In genomic region chr5:125046838-125047237, GRCh38 we compare ENCODE assay signal across 19 cellular contexts.
A peak's percentile ranks its signal among the peaks of the same experiment; 100 is the strongest.
DNase-seq lines count a peak whose midpoint lies in the region; ATAC-seq, FAIRE-seq and TF ChIP-seq lines count a peak whose summit lies in the region.
"Had no signal": no experiment of that assay in that cellular context is flagged by ENCODE, and none has a peak within 500 bp of the region (broad histone marks: within the 10 kb centered on the region; RNA-seq: fewer than 3 reads in every experiment).

No MANE protein-coding gene starts in this region.

- intact Hi-C loops in Calu3 (cut with micrococcal nuclease; ENCODE audit: unreplicated experiment), result no loop called here
- intact Hi-C loops in activated CD4-positive, alpha-beta T cell treated with anti-CD3 and anti-CD28 coated beads for 36 hours (cut with DNase I, micrococcal nuclease), result no loop called here

- H3K14ac ChIP-seq in H1 (ENCODE audit: insufficient read length) (no peak overlapping the region), neuronal stem cell (ENCODE audit: low read length) (no peak overlapping the region)

- peaks cover 73% of the 10 kb centered on the region for H3K4me1 Mint-ChIP-seq in Calu3 (ENCODE audit: low read depth, unreplicated experiment)
- H3K4me1 Mint-ChIP-seq in immature natural killer cell, result no peaks in the 10 kb centered on the region
- no peaks in the 10 kb centered on the region for H3K4me1 Mint-ChIP-seq in activated CD4-positive, alpha-beta T cell treated with anti-CD3 and anti-CD28 coated beads for 36 hours
- H3K4me1 Mint-ChIP-seq: CD14-positive monocyte; CD4-positive, alpha-beta memory T cell had no signal

- FAIRE-seq in H1 (lab: Jason Lieb, UNC), result no peak
- FAIRE-seq: G401.6, GM12891, GM19239, HepG2 had no signal

- peaks cover 0 to 3% of the 10 kb centered on the region in 2 experiments; a peak in 1 of 4 replicates for H3K9me3 ChIP-seq in H1 (ENCODE audit: insufficient read depth in 2 of 2, low read depth in 1 of 2, low read length in 1 of 2)
- no peaks in the 10 kb centered on the region for H3K9me3 ChIP-seq in neuronal stem cell (replicated peaks in 1 of 2; ENCODE audit: control insufficient read depth in 2 of 2, insufficient read depth in 1 of 2, low read depth in 1 of 2, low read length in 2 of 2)
- H3K9me3 ChIP-seq: BLaER1 had no signal

- H3K18ac ChIP-seq in H1 (ENCODE audit: extremely low read depth, low read length) (0 out of 2 replicates have a peak overlapping the region, but pooled peaks have one; percentile 40), neuronal stem cell (ENCODE audit: low read length) (peak overlapping the region; percentile 33)

- peaks cover 2% of the 10 kb centered on the region; the same call in 1 of the 2 replicates for H3K23me2 ChIP-seq in H1 (ENCODE audit: low read depth, low read length)

- H2BK12ac ChIP-seq in H1 (ENCODE audit: low read depth, low read length), result no peak overlapping the region
- H2BK12ac ChIP-seq in neuronal stem cell (ENCODE audit: low read length), result no peak overlapping the region

- H3K36me3 Mint-ChIP-seq in Calu3 (ENCODE audit: insufficient read depth, unreplicated experiment), result no peaks in the 10 kb centered on the region
- H3K36me3 Mint-ChIP-seq in immature natural killer cell, result no peaks in the 10 kb centered on the region
- H3K36me3 Mint-ChIP-seq in activated CD4-positive, alpha-beta T cell treated with anti-CD3 and anti-CD28 coated beads for 36 hours (ENCODE audit: low read depth), result no peaks in the 10 kb centered on the region
- H3K36me3 Mint-ChIP-seq: CD14-positive monocyte; CD4-positive, alpha-beta memory T cell had no signal

- H3K9me3 Mint-ChIP-seq in Calu3 (ENCODE audit: low read depth, unreplicated experiment) (no peaks in the 10 kb centered on the region), immature natural killer cell (peaks cover 0 to 3% (median 0%) of the 10 kb centered on the region in 6 donors)
- H3K9me3 Mint-ChIP-seq in activated CD4-positive, alpha-beta T cell treated with anti-CD3 and anti-CD28 coated beads for 36 hours (ENCODE audit: low read depth), result no peaks in the 10 kb centered on the region
- H3K9me3 Mint-ChIP-seq: GM23338 had no signal

- H4K91ac ChIP-seq in H1 (replicated peaks; ENCODE audit: insufficient read length, low read length) (no peak overlapping the region), neuronal stem cell (ENCODE audit: low read depth, low read length, poor library complexity) (no peak overlapping the region)

- TF ChIP-seq CTCF in H1 (IDR thresholded peaks at IDR 0.05; ENCODE audit: control extremely low read depth in 1 of 3, insufficient read depth in 1 of 3, low read depth in 1 of 3, low read length in 3 of 3) (no peak), Calu3 (IDR thresholded peaks at IDR 0.05; ENCODE audit: unreplicated experiment) (no peak)

- no peak overlapping the region for H2BK120ac ChIP-seq in H1 (replicated peaks; ENCODE audit: low read depth, low read length)
- H2BK120ac ChIP-seq in neuronal stem cell (ENCODE audit: low read depth, low read length), result no peak overlapping the region

- H3K27ac Mint-ChIP-seq in Calu3 (ENCODE audit: unreplicated experiment) (no peak overlapping the region), immature natural killer cell (no peak overlapping the region)
- no peak overlapping the region for H3K27ac Mint-ChIP-seq in activated CD4-positive, alpha-beta T cell treated with anti-CD3 and anti-CD28 coated beads for 36 hours
- H3K27ac Mint-ChIP-seq: CD4-positive, alpha-beta memory T cell; GM23338 had no signal

- H2AFZ ChIP-seq in H1 (ENCODE audit: low read length) (no peak overlapping the region), neuronal stem cell (ENCODE audit: low read length) (no peak overlapping the region)
- H2AFZ ChIP-seq: GM23338 had no signal

- 0 out of 2 replicates have a peak overlapping the region, but pooled peaks have one; percentile 14 for H2BK5ac ChIP-seq in H1 (ENCODE audit: low read depth, low read length)
- H2BK5ac ChIP-seq in neuronal stem cell (ENCODE audit: low read length), result no peak overlapping the region

- TF ChIP-seq EP300 in H1 (IDR thresholded peaks at IDR 0.05; ENCODE audit: borderline replicate concordance in 1 of 2, low read depth in 2 of 2, low read length in 2 of 2), result no peak

- H3K56ac ChIP-seq in H1 (replicated peaks; ENCODE audit: insufficient read length, low read depth, low read length), result no peak overlapping the region

- POLR2A ChIA-PET in H1 (lab: Charles Lee; ENCODE audit: partially characterized antibody), result no interaction called here
- POLR2A ChIA-PET in activated CD4-positive, alpha-beta T cell treated with anti-CD3 and anti-CD28 coated beads for 36 hours (lab: Charles Lee), result no interaction called here

- H3K79me1 ChIP-seq in H1 (ENCODE audit: low read depth, low read length), result no peaks in the 10 kb centered on the region
- no peaks in the 10 kb centered on the region for H3K79me1 ChIP-seq in neuronal stem cell (ENCODE audit: low read depth, low read length)

- DNase-seq in DMS53 (lab: John Stamatoyannopoulos, UW) (peak; percentile 32), DMS53 treated with DMSO at 0.1 percent for 48 hours (lab: John Stamatoyannopoulos, UW; ENCODE audit: unreplicated experiment) (no peak), H1 (ENCODE audit: low read depth in 1 of 2, low spot score in 2 of 2) (no peak), neuronal stem cell (ENCODE audit: low spot score) (no peak), Calu3 (no peak), immature natural killer cell (no peak)
- DNase-seq in activated CD4-positive, alpha-beta T cell treated with anti-CD3 and anti-CD28 coated beads for 36 hours, result no peak
- DNase-seq: 8988T; CD4-positive, alpha-beta memory T cell; H7; KG1 had no signal

- H4K20me1 ChIP-seq in H1 (replicated peaks in 1 of 2; ENCODE audit: control insufficient read depth in 1 of 2, insufficient read depth in 2 of 2, low read length in 2 of 2), result no peaks in the 10 kb centered on the region
- H4K20me1 ChIP-seq: BLaER1 had no signal

- BruUV-seq in Calu3 (replicated peaks; lab: Mats Ljungman, UMichigan), result no TSS peak

- H4K8ac ChIP-seq in H1 (ENCODE audit: extremely low read depth, insufficient read depth, low read length) (no peak overlapping the region), neuronal stem cell (ENCODE audit: low read depth, low read length) (no peak overlapping the region)

- no peak for TF ChIP-seq POLR2A in H1 (IDR thresholded peaks at IDR 0.05; ENCODE audit: control extremely low read depth in 1 of 2, low read depth in 2 of 2, low read length in 2 of 2)

- no peaks in the 10 kb centered on the region for H3K79me2 ChIP-seq in H1 (ENCODE audit: control insufficient read depth in 1 of 2, insufficient read depth in 2 of 2, low read length in 2 of 2)

- H3K4me2 ChIP-seq in H1 (ENCODE audit: insufficient read depth in 1 of 2, low read depth in 2 of 2, low read length in 2 of 2), result no peak overlapping the region
- no peak overlapping the region for H3K4me2 ChIP-seq in neuronal stem cell (ENCODE audit: insufficient read depth, low read length, poor library complexity, severe bottlenecking)
- H3K4me2 ChIP-seq: BLaER1, GM23338 had no signal

- no peak overlapping the region for H3K9ac ChIP-seq in H1 (replicated peaks in 1 of 4; ENCODE audit: extremely low read depth in 1 of 4, low read depth in 3 of 4, low read length in 3 of 4)
- H3K9ac ChIP-seq in neuronal stem cell (ENCODE audit: low read depth, low read length, poor library complexity), result no peak overlapping the region
- H3K9ac ChIP-seq: BLaER1 had no signal

- H2BK15ac ChIP-seq in H1 (ENCODE audit: low read length) (peak overlapping the region; percentile 22), neuronal stem cell (ENCODE audit: low read length) (peak overlapping the region; percentile 53)

- no peaks in the 10 kb centered on the region for H3K27me3 Mint-ChIP-seq in Calu3 (ENCODE audit: unreplicated experiment)
- H3K27me3 Mint-ChIP-seq in immature natural killer cell (ENCODE audit: low read depth in 3 of 3), result peaks cover 0 to 6% (median 2%) of the 10 kb centered on the region in 3 donors
- H3K27me3 Mint-ChIP-seq in activated CD4-positive, alpha-beta T cell treated with anti-CD3 and anti-CD28 coated beads for 36 hours, result no peaks in the 10 kb centered on the region
- H3K27me3 Mint-ChIP-seq: CD4-positive, alpha-beta memory T cell had no signal

- H2BK20ac ChIP-seq in H1 (ENCODE audit: low read length), result peak overlapping the region; percentile 38; the same call in 1 of the 2 replicates

- H3K27ac ChIP-seq in H1 (ENCODE audit: low read depth, low read length), result no peak overlapping the region
- no peak overlapping the region for H3K27ac ChIP-seq in neuronal stem cell (replicated peaks; ENCODE audit: low read length)
- H3K27ac ChIP-seq: BLaER1 had no signal

- H3K4me3 ChIP-seq in H1 (ENCODE audit: extremely low read depth in 1 of 4, insufficient read depth in 2 of 4, low read depth in 3 of 4, low read length in 4 of 4) (no peak overlapping the region), neuronal stem cell (ENCODE audit: low read length in 2 of 2) (no peak overlapping the region)
- H3K4me3 ChIP-seq: BLaER1, GM23338 had no signal

- H3K4me3 Mint-ChIP-seq in Calu3 (ENCODE audit: low read depth, unreplicated experiment), result no peak overlapping the region
- no peak overlapping the region for H3K4me3 Mint-ChIP-seq in immature natural killer cell
- no peak overlapping the region for H3K4me3 Mint-ChIP-seq in activated CD4-positive, alpha-beta T cell treated with anti-CD3 and anti-CD28 coated beads for 36 hours
- H3K4me3 Mint-ChIP-seq: CD14-positive monocyte; CD4-positive, alpha-beta memory T cell; GM23338 had no signal

- H4K5ac ChIP-seq in H1 (ENCODE audit: insufficient read length, low read depth, low read length), result no peak overlapping the region

- H2AK5ac ChIP-seq in H1 (ENCODE audit: low read depth, low read length), result 0 out of 2 replicates have a peak overlapping the region, but pooled peaks have one; percentile 11
- H2AK5ac ChIP-seq in neuronal stem cell (ENCODE audit: low read depth, low read length), result no peak overlapping the region

- peaks cover 0 to 9% (median under 1%) of the 10 kb centered on the region in 4 experiments; a peak in 3 of 7 replicates for H3K4me1 ChIP-seq in H1 (replicated peaks in 1 of 4; ENCODE audit: control insufficient read depth in 3 of 4, insufficient read depth in 4 of 4, low read length in 3 of 4)
- peaks cover 1 to 4% of the 10 kb centered on the region in 2 donors for H3K4me1 ChIP-seq in neuronal stem cell (ENCODE audit: control insufficient read depth in 2 of 2, insufficient read depth in 1 of 2, low read depth in 1 of 2, low read length in 2 of 2)

- 100% methylated on average over 1 of the region's 1 CpG; no CpG with 5 or more reads in 1 of the 2 experiments for WGBS in H1 (ENCODE audit: extremely low coverage in 1 of 2, insufficient coverage in 1 of 2, insufficient read length in 1 of 2, insufficient replicate concordance in 2 of 2, low coverage in 1 of 2, low lambda C conversion rate in 2 of 2, missing lambda C conversion rate in 1 of 2), 2 experiments
- WGBS in neuronal stem cell (ENCODE audit: extremely low coverage in 2 of 2, insufficient read length in 2 of 2, insufficient replicate concordance in 1 of 2), 2 donors, result no CpG with 5 or more reads among the region's 1 CpG

- H3K4ac ChIP-seq in H1 (replicated peaks; ENCODE audit: insufficient read length, low read depth, low read length), result no peak overlapping the region
- no peak overlapping the region for H3K4ac ChIP-seq in neuronal stem cell (ENCODE audit: low read length)

- no peak for TF ChIP-seq RAD21 in H1 (IDR thresholded peaks at IDR 0.05 in 1 of 2, conservative IDR thresholded peaks at IDR 0.05 in 1 of 2; ENCODE audit: low read depth in 2 of 2, low read length in 2 of 2)

- H3K23ac ChIP-seq in H1 (ENCODE audit: insufficient read length), result no peak overlapping the region
- H3K23ac ChIP-seq in neuronal stem cell (ENCODE audit: low read depth, low read length, poor library complexity), result no peak overlapping the region

- no peak for ATAC-seq in activated CD4-positive, alpha-beta T cell treated with anti-CD3 and anti-CD28 coated beads for 36 hours
- ATAC-seq: GM23338, HCT116, HepG2 had no signal

- CTCF ChIA-PET in H1 (lab: Charles Lee; ENCODE audit: partially characterized antibody), result interaction anchor here (0.8 to 1.3 kb wide), 2 partner anchors 10 to 627 kb away, joined by 3 read pairs; no protein-coding TSS in a partner anchor
- CTCF ChIA-PET in Calu3 (lab: Charles Lee), result no interaction called here
- CTCF ChIA-PET in activated CD4-positive, alpha-beta T cell treated with anti-CD3 and anti-CD28 coated beads for 36 hours (lab: Charles Lee), result no interaction called here

- H3K27me3 ChIP-seq in H1 (replicated peaks in 1 of 4; ENCODE audit: control insufficient read depth in 3 of 4, extremely low read depth in 1 of 4, insufficient read depth in 3 of 4, low read length in 3 of 4) (no peaks in the 10 kb centered on the region), neuronal stem cell (ENCODE audit: control insufficient read depth in 3 of 3, insufficient read depth in 3 of 3, low read depth in 1 of 3, low read length in 3 of 3) (no peaks in the 10 kb centered on the region)
- H3K27me3 ChIP-seq: BLaER1 had no signal

- H3K36me3 ChIP-seq in H1 (ENCODE audit: control insufficient read depth in 2 of 4, insufficient read depth in 4 of 4, low read length in 3 of 4) (no peaks in the 10 kb centered on the region), neuronal stem cell (replicated peaks in 1 of 2; ENCODE audit: control insufficient read depth in 2 of 2, insufficient read depth in 2 of 2, low read length in 2 of 2) (no peaks in the 10 kb centered on the region)
- H3K36me3 ChIP-seq: BLaER1 had no signal
